ENCODE assay signal across 14 cellular contexts in the genomic region with DNA sequence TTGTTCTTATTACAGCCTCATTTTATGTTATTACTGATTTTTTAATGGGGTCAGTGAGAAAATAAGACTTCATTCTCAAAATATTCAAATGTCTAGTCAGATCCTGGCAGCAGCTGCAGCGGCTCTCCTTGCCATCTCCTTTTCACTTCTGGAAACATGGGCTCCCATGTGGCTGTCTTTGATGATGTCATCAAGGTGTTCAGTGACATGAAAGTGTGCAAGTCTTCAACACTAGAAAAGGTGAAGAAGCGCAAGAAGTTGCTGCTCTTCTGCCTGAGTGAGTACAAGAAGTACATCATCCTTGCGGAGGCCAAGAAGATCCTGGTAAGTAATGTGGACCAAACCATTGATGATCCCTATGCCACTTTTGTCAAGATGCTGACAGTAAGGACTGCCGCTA.
"Had no signal": no experiment of that assay in that cellular context is flagged by ENCODE, and none has a peak within 500 bp of the region (broad histone marks: within the 10 kb centered on the region; RNA-seq: fewer than 3 reads in every experiment).

No MANE protein-coding gene starts in this region.

- H3K27me3 Mint-ChIP-seq: activated B cell treated with CpG ODN at 0.5 μM for 24 hours; activated CD4-positive, alpha-beta T cell treated with anti-CD3 and anti-CD28 coated beads, Interleukin-2, amount 10 ng/mL, durations not matched to agents 24 days and 14 days; activated naive CD8-positive, alpha-beta T cell treated with anti-CD3 and anti-CD28 coated beads for 36 hours; effector memory CD8-positive, alpha-beta T cell; stimulated activated memory B cell treated with anti-CD40 and anti-IgM and Interleukin-4, amounts not matched to agents 10 μg/mL and 1 μg/mL and 100 μg/mL, for 72 hours had no signal

- H3K79me2 ChIP-seq: parathyroid adenoma had no signal

- H3K9me3 Mint-ChIP-seq: activated B cell treated with CpG ODN at 0.5 μM for 24 hours; activated naive CD8-positive, alpha-beta T cell treated with anti-CD3 and anti-CD28 coated beads for 36 hours; activated T-helper 1 cell treated with anti-CD3 and anti-CD28 coated beads, Interleukin-12 subunit alpha, Interleukin-12 subunit beta, Interleukin-2, Interleukin-4 antibody, amounts not matched to agents 30 ng/mL and 10 ng/mL and 1 ng/mL, durations not matched to agents 14 hours and 24 hours and 36 hours; effector memory CD8-positive, alpha-beta T cell; naive thymus-derived CD4-positive, alpha-beta T cell; stimulated activated memory B cell treated with anti-CD40 and anti-IgM and Interleukin-4, amounts not matched to agents 10 μg/mL and 1 μg/mL and 100 μg/mL, for 72 hours had no signal

- H3K27ac Mint-ChIP-seq: activated B cell treated with CpG ODN at 0.5 μM for 24 hours; activated naive CD8-positive, alpha-beta T cell treated with anti-CD3 and anti-CD28 coated beads for 36 hours; effector memory CD8-positive, alpha-beta T cell; stimulated activated memory B cell treated with anti-CD40 and anti-IgM and Interleukin-4, amounts not matched to agents 10 μg/mL and 1 μg/mL and 100 μg/mL, for 72 hours had no signal

- FAIRE-seq: bronchial epithelial cell had no signal

- H3K27me3 ChIP-seq: gastroesophageal sphincter, left lung, thyroid gland, uterus had no signal

- H3K36me3 Mint-ChIP-seq: activated naive CD8-positive, alpha-beta T cell treated with anti-CD3 and anti-CD28 coated beads for 36 hours; stimulated activated memory B cell treated with anti-CD40 and anti-IgM and Interleukin-4, amounts not matched to agents 10 μg/mL and 1 μg/mL and 100 μg/mL, for 72 hours had no signal

- H3K4me1 ChIP-seq: gastroesophageal sphincter, left lung, parathyroid adenoma, thyroid gland, uterus had no signal

- H2AFZ ChIP-seq: parathyroid adenoma had no signal

- H3K36me3 ChIP-seq: gastroesophageal sphincter, left lung, thyroid gland, uterus had no signal

- H3K4me3 ChIP-seq: gastroesophageal sphincter, left lung, mucosa of descending colon, thyroid gland, uterus had no signal

- H3K4me1 Mint-ChIP-seq: activated B cell treated with CpG ODN at 0.5 μM for 24 hours; activated naive CD8-positive, alpha-beta T cell treated with anti-CD3 and anti-CD28 coated beads for 36 hours; stimulated activated memory B cell treated with anti-CD40 and anti-IgM and Interleukin-4, amounts not matched to agents 10 μg/mL and 1 μg/mL and 100 μg/mL, for 72 hours had no signal

- H3K9ac ChIP-seq: parathyroid adenoma had no signal

- H3K27ac ChIP-seq: gastroesophageal sphincter, left lung, parathyroid adenoma, thyroid gland, uterus had no signal

- H3K9me3 ChIP-seq: gastroesophageal sphincter, left lung, mucosa of descending colon, thyroid gland, uterus had no signal

- ATAC-seq: effector memory CD8-positive, alpha-beta T cell; gastroesophageal sphincter; naive thymus-derived CD4-positive, alpha-beta T cell; stimulated activated memory B cell treated with anti-CD40 and anti-IgM and Interleukin-4, amounts not matched to agents 10 μg/mL and 1 μg/mL and 100 μg/mL, for 72 hours had no signal

- DNase-seq: activated B cell treated with CpG ODN at 0.5 μM for 24 hours; activated CD4-positive, alpha-beta T cell treated with anti-CD3 and anti-CD28 coated beads, Interleukin-2, amount 10 ng/mL, durations not matched to agents 24 days and 14 days; activated naive CD8-positive, alpha-beta T cell treated with anti-CD3 and anti-CD28 coated beads for 36 hours; effector memory CD8-positive, alpha-beta T cell; left lung; mucosa of descending colon; naive thymus-derived CD4-positive, alpha-beta T cell; thyroid gland; uterus had no signal

- H3K4me3 Mint-ChIP-seq: activated B cell treated with CpG ODN at 0.5 μM for 24 hours; activated CD4-positive, alpha-beta T cell treated with anti-CD3 and anti-CD28 coated beads, Interleukin-2, amount 10 ng/mL, durations not matched to agents 24 days and 14 days; activated naive CD8-positive, alpha-beta T cell treated with anti-CD3 and anti-CD28 coated beads for 36 hours; activated T-helper 1 cell treated with anti-CD3 and anti-CD28 coated beads, Interleukin-12 subunit alpha, Interleukin-12 subunit beta, Interleukin-2, Interleukin-4 antibody, amounts not matched to agents 30 ng/mL and 10 ng/mL and 1 ng/mL, durations not matched to agents 14 hours and 24 hours and 36 hours; effector memory CD8-positive, alpha-beta T cell; stimulated activated memory B cell treated with anti-CD40 and anti-IgM and Interleukin-4, amounts not matched to agents 10 μg/mL and 1 μg/mL and 100 μg/mL, for 72 hours had no signal
